In genomic region chr14:22497671-22498093, GRCh38 we compare ENCODE assay signal across 15 cellular contexts.
DNase-seq lines count a peak whose midpoint lies in the region; ATAC-seq lines count a peak whose summit lies in the region.
"Had no signal": no experiment of that assay in that cellular context is flagged by ENCODE, and none has a peak within 500 bp of the region (broad histone marks: within the 10 kb centered on the region; RNA-seq: fewer than 3 reads in every experiment).

No MANE protein-coding gene starts in this region.

- no peak for ATAC-seq in activated CD4-positive, alpha-beta T cell treated with anti-CD3 and anti-CD28 coated beads for 36 hours
- no peak for ATAC-seq in activated naive CD4-positive, alpha-beta T cell treated with anti-CD3 and anti-CD28 coated beads, Interleukin-2, amount 50 U/mL, for 72 hours
- ATAC-seq in natural killer cell treated with Interleukin-12 subunit alpha and Interleukin-12 subunit beta and Interleukin-15 and Interleukin-18, amount 100 ng/mL, for 72 hours = no peak
- ATAC-seq: A549, WTC11 had no signal

- H3K36me3 Mint-ChIP-seq in activated CD4-positive, alpha-beta T cell treated with anti-CD3 and anti-CD28 coated beads for 36 hours (ENCODE audit: low read depth) = peaks cover 99% of the 10 kb centered on the region
- H3K36me3 Mint-ChIP-seq in activated naive CD4-positive, alpha-beta T cell treated with anti-CD3 and anti-CD28 coated beads, Interleukin-2, amount 50 U/mL, for 72 hours = peaks cover 69 to 75% of the 10 kb centered on the region in 2 donors
- H3K36me3 Mint-ChIP-seq in natural killer cell treated with Interleukin-12 subunit alpha and Interleukin-12 subunit beta and Interleukin-15 and Interleukin-18, amount 100 ng/mL, for 72 hours = no peaks in the 10 kb centered on the region
- H3K36me3 Mint-ChIP-seq: WTC11 had no signal

- in situ Hi-C loops in KBM-7 (cut with MboI; ENCODE audit: low pct_unique_long_range_greater_than_20kb, low sequenced_read_pairs) = no loop called here

- CTCF ChIA-PET in activated CD4-positive, alpha-beta T cell treated with anti-CD3 and anti-CD28 coated beads for 36 hours (lab: Charles Lee) = interaction anchor here (0.8 to 1.4 kb wide), 4 partner anchors 9 to 276 kb away, joined by 3 to 4 read pairs (median 3); no protein-coding TSS in a partner anchor

- DNase-seq in activated CD4-positive, alpha-beta T cell treated with anti-CD3 and anti-CD28 coated beads for 36 hours = no peak
- DNase-seq in activated CD4-positive, alpha-beta T cell treated with anti-CD3 and anti-CD28 coated beads for 48 hours = no peak
- DNase-seq in KBM-7 (peak; percentile 74), COLO668 (lab: John Stamatoyannopoulos, UW; ENCODE audit: unreplicated experiment) (no peak), AG08395 (ENCODE audit: low spot score) (no peak), NCI-H1930 (lab: John Stamatoyannopoulos, UW) (no peak)
- DNase-seq in activated naive CD4-positive, alpha-beta T cell treated with anti-CD3 and anti-CD28 coated beads, Interleukin-2, amount 50 U/mL, for 72 hours (ENCODE audit: low spot score in 2 of 2) = no peak
- DNase-seq in natural killer cell treated with Interleukin-12 subunit alpha and Interleukin-12 subunit beta and Interleukin-15 and Interleukin-18, amount 100 ng/mL, for 72 hours (ENCODE audit: low spot score) = no peak
- DNase-seq: activated gamma-delta T cell; mesenchymal stem cell; NCI-H1694; NCI-H774; stimulated activated CD4-positive, alpha-beta T cell treated with anti-CD3 and anti-CD28 coated beads, Interleukin-15, amount 100 ng/mL, for 24 hours had no signal

- peaks cover 8% of the 10 kb centered on the region for H3K4me1 Mint-ChIP-seq in activated CD4-positive, alpha-beta T cell treated with anti-CD3 and anti-CD28 coated beads for 36 hours
- H3K4me1 Mint-ChIP-seq in natural killer cell treated with Interleukin-12 subunit alpha and Interleukin-12 subunit beta and Interleukin-15 and Interleukin-18, amount 100 ng/mL, for 72 hours (ENCODE audit: low read depth in 2 of 2) = peaks cover 31 to 54% of the 10 kb centered on the region in 2 donors

- POLR2A ChIA-PET in activated CD4-positive, alpha-beta T cell treated with anti-CD3 and anti-CD28 coated beads for 36 hours (lab: Charles Lee) = interaction anchor here (0.6 to 2.0 kb wide), 4 partner anchors 10 to 271 kb away, joined by 3 to 8 read pairs (median 3); partner anchors contain the start of gene DAD1

- H3K27ac Mint-ChIP-seq in activated CD4-positive, alpha-beta T cell treated with anti-CD3 and anti-CD28 coated beads for 36 hours = peak overlapping the region; percentile 99
- H3K27ac Mint-ChIP-seq in activated naive CD4-positive, alpha-beta T cell treated with anti-CD3 and anti-CD28 coated beads, Interleukin-2, amount 50 U/mL, for 72 hours = peak overlapping the region; percentile 85 to 97
- H3K27ac Mint-ChIP-seq in natural killer cell treated with Interleukin-12 subunit alpha and Interleukin-12 subunit beta and Interleukin-15 and Interleukin-18, amount 100 ng/mL, for 72 hours = peak overlapping the region; percentile 86 to 89
- H3K27ac Mint-ChIP-seq: WTC11 had no signal

- intact Hi-C loops in activated CD4-positive, alpha-beta T cell treated with anti-CD3 and anti-CD28 coated beads for 36 hours (cut with DNase I, micrococcal nuclease) = loop anchor here in 1 of 2 experiments (5.0 kb wide), 2 partner anchors 35 to 645 kb away; no protein-coding TSS in a partner anchor

- peak overlapping the region; percentile 84 for H3K4me3 Mint-ChIP-seq in activated CD4-positive, alpha-beta T cell treated with anti-CD3 and anti-CD28 coated beads for 36 hours
- peak overlapping the region; percentile 66 for H3K4me3 Mint-ChIP-seq in natural killer cell treated with Interleukin-12 subunit alpha and Interleukin-12 subunit beta and Interleukin-15 and Interleukin-18, amount 100 ng/mL, for 72 hours
- H3K4me3 Mint-ChIP-seq: WTC11 had no signal

- no peaks in the 10 kb centered on the region for H3K27me3 Mint-ChIP-seq in activated CD4-positive, alpha-beta T cell treated with anti-CD3 and anti-CD28 coated beads for 36 hours
- H3K27me3 Mint-ChIP-seq in natural killer cell treated with Interleukin-12 subunit alpha and Interleukin-12 subunit beta and Interleukin-15 and Interleukin-18, amount 100 ng/mL, for 72 hours = no peaks in the 10 kb centered on the region

- no peaks in the 10 kb centered on the region for H3K9me3 Mint-ChIP-seq in activated CD4-positive, alpha-beta T cell treated with anti-CD3 and anti-CD28 coated beads for 36 hours (ENCODE audit: low read depth)
- no peaks in the 10 kb centered on the region for H3K9me3 Mint-ChIP-seq in activated naive CD4-positive, alpha-beta T cell treated with anti-CD3 and anti-CD28 coated beads, Interleukin-2, amount 50 U/mL, for 72 hours
- H3K9me3 Mint-ChIP-seq in natural killer cell treated with Interleukin-12 subunit alpha and Interleukin-12 subunit beta and Interleukin-15 and Interleukin-18, amount 100 ng/mL, for 72 hours = no peaks in the 10 kb centered on the region
- H3K9me3 Mint-ChIP-seq: WTC11 had no signal
